9 cellular contexts compared by ENCODE assay signal in the genomic region with DNA sequence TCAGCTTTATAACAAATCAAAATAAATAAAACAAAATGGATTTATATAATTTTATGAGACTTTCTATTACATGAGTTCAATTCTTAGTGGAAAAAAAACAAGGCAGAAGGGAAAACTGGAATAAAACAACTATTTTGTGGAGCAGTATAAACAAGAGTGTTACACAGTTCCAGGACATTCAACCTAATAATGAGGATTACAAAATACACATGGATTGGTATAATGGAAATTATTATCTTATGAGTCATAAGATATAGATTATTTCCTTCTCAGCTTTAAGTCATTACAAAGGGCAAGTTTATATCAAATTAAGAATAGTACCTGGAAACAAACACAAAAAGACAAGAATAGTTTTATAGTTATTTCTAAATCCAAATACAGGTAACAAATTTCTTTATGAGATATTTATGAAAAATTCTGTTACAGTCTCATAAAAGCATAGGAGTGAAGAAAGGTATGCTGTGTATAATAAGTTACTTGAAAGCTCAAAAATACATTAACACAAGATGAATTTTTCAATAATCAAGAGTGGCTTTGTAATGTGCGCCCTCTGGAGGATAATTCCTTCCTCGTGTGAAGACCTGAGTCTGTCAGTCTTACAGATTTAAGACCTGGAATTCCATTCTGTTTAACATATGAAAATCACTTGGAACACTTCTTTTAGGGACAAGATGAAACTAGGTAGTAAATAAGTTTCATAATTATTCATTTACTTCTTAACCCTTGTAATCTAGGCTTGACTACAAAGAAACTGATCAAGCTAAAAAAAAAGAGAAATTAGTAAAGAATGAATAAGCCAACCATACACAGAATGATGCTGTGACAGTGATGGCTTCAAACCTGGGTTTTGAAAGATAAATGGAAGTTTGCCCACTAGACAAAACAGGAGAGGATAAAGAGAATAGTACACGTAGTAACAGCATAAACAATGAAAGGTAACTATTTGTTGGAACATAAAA. TPM values are rescaled to one million over a fixed set of nuclear protein-coding genes. Genes with fewer than 3 reads are reported as not detected.
DNase-seq lines count a peak whose midpoint lies in the region; ATAC-seq and TF ChIP-seq lines count a peak whose summit lies in the region.
"Had no signal": no experiment of that assay in that cellular context is flagged by ENCODE, and none has a peak within 500 bp of the region (broad histone marks: within the 10 kb centered on the region; RNA-seq: fewer than 3 reads in every experiment).

No MANE protein-coding gene starts in this region.

- H4K20me1 ChIP-seq in IMR-90 (ENCODE audit: insufficient read depth, low read length), result peaks cover 40% of the 10 kb centered on the region

- WGBS in IMR-90 (ENCODE audit: extremely low coverage in 2 of 2, insufficient read length in 1 of 2), 2 experiments, result no CpG with 5 or more reads among the region's 3 CpGs
- 19 to 21% methylated on average over 3 of the region's 3 CpGs for WGBS in aorta, 2 donors

- intact Hi-C loops in IMR-90 (cut with micrococcal nuclease) (loop anchor here (1.0 kb wide), 1 partner anchor 284 kb away; no protein-coding TSS in a partner anchor), aorta (cut with DNase I) (loop anchor here (2.0 to 5.0 kb wide), 2 partner anchors 284 to 285 kb away; no protein-coding TSS in a partner anchor)

- H3K4me1 ChIP-seq in IMR-90 (ENCODE audit: control insufficient read depth, insufficient read depth, low read length), result peaks cover 1% of the 10 kb centered on the region; the same call in 1 of the 2 replicates
- peaks cover 0 to 2% of the 10 kb centered on the region in 2 donors for H3K4me1 ChIP-seq in aorta (ENCODE audit: control insufficient read depth in 1 of 2, insufficient read depth in 2 of 2, low read length in 2 of 2)

- no peak for TF ChIP-seq POLR2A in IMR-90 (IDR thresholded peaks at IDR 0.05; ENCODE audit: low read depth, low read length)

- peaks cover 9% of the 10 kb centered on the region for H3K36me3 ChIP-seq in IMR-90 (ENCODE audit: control insufficient read depth, insufficient read depth, low read length)
- H3K36me3 ChIP-seq in aorta (ENCODE audit: control insufficient read depth in 1 of 2, insufficient read depth in 2 of 2, low read length in 1 of 2), result peaks cover 2 to 6% of the 10 kb centered on the region in 2 donors

- peaks cover 21 to 62% of the 10 kb centered on the region in 2 experiments for H3K79me1 ChIP-seq in IMR-90 (ENCODE audit: low read depth in 1 of 2, low read length in 2 of 2)

- H3K14ac ChIP-seq in IMR-90 (replicated peaks; ENCODE audit: low read depth, low read length), result no peak overlapping the region

- H2BK120ac ChIP-seq in IMR-90 (ENCODE audit: low read depth, low read length), result no peak overlapping the region

- peak overlapping the region; percentile 57 for H2BK5ac ChIP-seq in IMR-90 (ENCODE audit: low read depth, low read length, poor library complexity, severe bottlenecking)

- POLR2A ChIA-PET in IMR-90 (lab: Charles Lee; ENCODE audit: unreplicated experiment), result interaction anchor here (0.6 kb wide), 1 partner anchor 756 kb away, joined by 3 read pairs; no protein-coding TSS in a partner anchor

- H3K27me3 ChIP-seq in IMR-90 (ENCODE audit: control insufficient read depth, insufficient read depth, low read length), result no peaks in the 10 kb centered on the region
- no peaks in the 10 kb centered on the region for H3K27me3 ChIP-seq in aorta (ENCODE audit: control insufficient read depth in 1 of 2, insufficient read depth in 2 of 2, low read length in 1 of 2)

- H3K4me3 ChIP-seq in IMR-90 (ENCODE audit: insufficient read depth, low read depth, low read length), result no peak overlapping the region
- no peak overlapping the region for H3K4me3 ChIP-seq in epithelial cell of proximal tubule (ENCODE audit: low read depth, low read length)
- no peak overlapping the region for H3K4me3 ChIP-seq in aorta (ENCODE audit: low read length in 2 of 2)

- H2AFZ ChIP-seq in IMR-90 (replicated peaks; ENCODE audit: low read length, poor library complexity), result no peak overlapping the region

- no peak overlapping the region for H3K56ac ChIP-seq in IMR-90 (ENCODE audit: extremely low read depth, insufficient read depth, low read length)

- TF ChIP-seq CTCF in IMR-90 (conservative IDR thresholded peaks at IDR 0.05; ENCODE audit: low read depth, low read length), result peak; percentile 74
- TF ChIP-seq CTCF in epithelial cell of proximal tubule (conservative IDR thresholded peaks at IDR 0.05; ENCODE audit: low read depth, low read length), result peak; percentile 80
- TF ChIP-seq CTCF in nephron (IDR thresholded peaks at IDR 0.05; ENCODE audit: unreplicated experiment in 3 of 3), result peak; percentile 59 to 70 (median 68)

- H3K27ac Mint-ChIP-seq in T-helper 17 cell, result peak overlapping the region; percentile 85
- H3K27ac Mint-ChIP-seq in nephron, result no peak overlapping the region

- no peak overlapping the region for H4K8ac ChIP-seq in IMR-90 (ENCODE audit: low read depth in 2 of 2, low read length in 2 of 2)

- dilution Hi-C loops in IMR-90 (cut with HindIII; ENCODE audit: low sequenced_read_pairs, unreplicated experiment), result no loop called here

- no peak overlapping the region for H3K18ac ChIP-seq in IMR-90 (ENCODE audit: low read depth, low read length)

- H3K4me2 ChIP-seq in IMR-90 (ENCODE audit: low read depth, low read length), result no peak overlapping the region

- H4K91ac ChIP-seq in IMR-90 (ENCODE audit: insufficient read depth, low read depth, low read length), result no peak overlapping the region

- H4K5ac ChIP-seq in IMR-90 (ENCODE audit: low read depth, low read length), result no peak overlapping the region

- ATAC-seq in IMR-90 (ENCODE audit: low read depth) (peak; percentile 64), T-helper 17 cell (peak; percentile 68), aorta (ENCODE audit: low FRiP score) (no peak), HG03565 (IDR thresholded peaks at IDR 0.05; ENCODE audit: unreplicated experiment) (no peak)

- no peak overlapping the region for H3K27ac ChIP-seq in IMR-90 (ENCODE audit: insufficient read depth, low read length)
- no peak overlapping the region for H3K27ac ChIP-seq in aorta (ENCODE audit: low read depth in 1 of 2, low read length in 2 of 2)

- H3K36me3 Mint-ChIP-seq in T-helper 17 cell (ENCODE audit: low read depth) (peaks cover 13% of the 10 kb centered on the region), nephron (ENCODE audit: low read depth) (peaks cover 35% of the 10 kb centered on the region)

- H3K9me3 Mint-ChIP-seq in nephron, result no peaks in the 10 kb centered on the region
- H3K9me3 Mint-ChIP-seq: stimulated activated naive CD8-positive, alpha-beta T cell treated with anti-CD3 and anti-CD28 coated beads, Interleukin-15, Interleukin-2, amounts not matched to agents 100 ng/mL and 50 ng/mL, for 24 hours had no signal

- CTCF ChIA-PET in IMR-90 (lab: Yijun Ruan, JAX), result interaction anchor here (0.6 to 1.5 kb wide), 9 partner anchors 9 to 284 kb away, joined by 3 to 9 read pairs (median 3); no protein-coding TSS in a partner anchor

- H2AK9ac ChIP-seq in IMR-90 (replicated peaks; ENCODE audit: low read depth, low read length, poor library complexity), result no peak overlapping the region

- H3K9me3 ChIP-seq in IMR-90 (ENCODE audit: control insufficient read depth, insufficient read depth, low read length) (no peaks in the 10 kb centered on the region), T-helper 17 cell (ENCODE audit: control insufficient read depth, low read length, poor library complexity, severe bottlenecking) (no peaks in the 10 kb centered on the region), aorta (ENCODE audit: control insufficient read depth, low read length) (no peaks in the 10 kb centered on the region)

- in situ Hi-C loops in IMR-90 (cut with MboI; ENCODE audit: low sequenced_read_pairs), result no loop called here

- peaks cover 32% of the 10 kb centered on the region for H3K4me1 Mint-ChIP-seq in T-helper 17 cell
- peaks cover 16% of the 10 kb centered on the region for H3K4me1 Mint-ChIP-seq in nephron

- no peaks in the 10 kb centered on the region for H3K27me3 Mint-ChIP-seq in T-helper 17 cell
- H3K27me3 Mint-ChIP-seq in nephron (ENCODE audit: low read depth), result no peaks in the 10 kb centered on the region
- H3K27me3 Mint-ChIP-seq: stimulated activated naive CD8-positive, alpha-beta T cell treated with anti-CD3 and anti-CD28 coated beads, Interleukin-15, Interleukin-2, amounts not matched to agents 100 ng/mL and 50 ng/mL, for 24 hours had no signal

- H3K4ac ChIP-seq in IMR-90 (ENCODE audit: low read depth, low read length), result no peak overlapping the region

- no peak overlapping the region for H3K9ac ChIP-seq in IMR-90 (ENCODE audit: low read depth, low read length)

- H3K4me3 Mint-ChIP-seq in T-helper 17 cell (no peak overlapping the region), nephron (no peak overlapping the region)
- H3K4me3 Mint-ChIP-seq: stimulated activated naive CD8-positive, alpha-beta T cell treated with anti-CD3 and anti-CD28 coated beads, Interleukin-15, Interleukin-2, amounts not matched to agents 100 ng/mL and 50 ng/mL, for 24 hours had no signal

- 0 out of 2 replicates have a peak, but pooled peaks cover 2% of the 10 kb centered on the region for H3K9me1 ChIP-seq in IMR-90 (ENCODE audit: insufficient read depth, low read length)

- H3K23ac ChIP-seq in IMR-90 (ENCODE audit: low read depth, low read length), result 0 out of 2 replicates have a peak overlapping the region, but pooled peaks have one; percentile 17

- peak; percentile 34 to 44 for DNase-seq in SHP77 (lab: John Stamatoyannopoulos, UW)
- DNase-seq in SHP77 treated with DMSO at 0.1 percent for 48 hours (lab: John Stamatoyannopoulos, UW), result no peak
- DNase-seq in IMR-90, result peak; percentile 73
- no peak for DNase-seq in T-helper 17 cell
- DNase-seq in epithelial cell of proximal tubule (ENCODE audit: low read depth), result no peak
- no peak for DNase-seq in aorta

- TF ChIP-seq RAD21 in IMR-90 (IDR thresholded peaks at IDR 0.05; ENCODE audit: low read length), result peak; percentile 70

- no peak overlapping the region for H2AK5ac ChIP-seq in IMR-90 (ENCODE audit: low read depth, low read length)

- no peak overlapping the region for H2BK20ac ChIP-seq in IMR-90 (ENCODE audit: low read depth, low read length)

- H2BK15ac ChIP-seq in IMR-90 (ENCODE audit: low read depth, low read length), result no peak overlapping the region

- BruUV-seq in IMR-90 (replicated peaks; lab: Mats Ljungman, UMichigan), result no TSS peak

RNA-seq across cellular contexts. Expression of gene COPS2, which starts 9.5 kb away (rescaled TPM):
- total RNA-seq in IMR-90 (2012; rRNA removed) (75.6 and 103 TPM in 2 replicates), T-helper 17 cell (100 to 1,000 TPM in 1 of 2 donors, 10 to 100 TPM in 1; 95.8 to 107 TPM), epithelial cell of proximal tubule (25.7 and 33.6 TPM in 2 replicates), aorta (10 to 100 TPM; 60.9 to 69.3 TPM)
- polyA plus RNA-seq in IMR-90 (2012; rRNA removed) (39.6 and 54.6 TPM in 2 replicates), aorta (10 to 100 TPM; 64.5 to 85.9 TPM)
- 3.6 and 5.3 TPM in 2 replicates for polyA plus RNA-seq in IMR-90 (2012; cell fraction: cytosol; rRNA removed)
- polyA plus RNA-seq in IMR-90 (2012; cell fraction: nucleus; rRNA removed; ENCODE audit: low replicate concordance), result 1.1 and 16.9 TPM in 2 replicates

RNA-seq across cellular contexts. Expression of gene GALK2, which starts 24.1 kb away (rescaled TPM):
- 51.4 and 63.6 TPM in 2 replicates for total RNA-seq in IMR-90 (2012; rRNA removed)
- polyA plus RNA-seq in IMR-90 (2012; rRNA removed), result 23.9 and 27.0 TPM in 2 replicates
- 11.3 and 15.1 TPM in 2 replicates for polyA plus RNA-seq in IMR-90 (2012; cell fraction: cytosol; rRNA removed)
- 8.3 and 17.8 TPM in 2 replicates for polyA plus RNA-seq in IMR-90 (2012; cell fraction: nucleus; rRNA removed; ENCODE audit: low replicate concordance)
- 10 to 100 TPM; 23.3 to 25.2 TPM for total RNA-seq in T-helper 17 cell
- 34.2 and 37.6 TPM in 2 replicates for total RNA-seq in epithelial cell of proximal tubule
- 10 to 100 TPM; 27.4 to 36.2 TPM for total RNA-seq in aorta
- 10 to 100 TPM; 12.4 to 16.5 TPM for polyA plus RNA-seq in aorta

Comparison
In these comparisons a context has a peak if more than half of its experiments do, and no peak if none do; other contexts are left out.
1. DNase-seq: peak in SHP77 (2 of 2) and IMR-90 (single experiment); none in SHP77 treated with DMSO at 0.1 percent for 48 hours (single experiment), T-helper 17 cell (0 of 3), epithelial cell of proximal tubule (single experiment) and aorta (0 of 2).
2. ATAC-seq: peak in IMR-90 (single experiment) and T-helper 17 cell (single experiment); none in aorta (single experiment) and HG03565 (single experiment).
3. Peak in every context shown above with its lines, with median percentiles within 50 percentile points of each other: CTCF ChIP-seq.